In genomic region chr19:10163557-10163956, GRCh38 we compare ENCODE assay signal across 1 cellular context.
TF ChIP-seq lines count a peak whose summit lies in the region.

No MANE protein-coding gene starts in this region.

TF ChIP-seq in K562, 482 proteins besides CTCF, POLR2A, EP300 and RAD21:
- TF ChIP-seq POLR2AphosphoS5 (IDR thresholded peaks at IDR 0.05; ENCODE audit: control insufficient read depth, insufficient read depth, low read depth, low read length) (0 out of 2 replicates have a peak, but pooled peaks have one; percentile 34), ZBTB1 (CRISPR knock-in tag; IDR thresholded peaks at IDR 0.05; ENCODE audit: borderline replicate concordance, low read depth) (no peak), ZBTB40 (IDR thresholded peaks at IDR 0.05) (peak; percentile 79), ZBTB40 (CRISPR knock-in tag; IDR thresholded peaks at IDR 0.05) (peak; percentile 31; the same call in 1 of the 2 replicates), MAFF (IDR thresholded peaks at IDR 0.05; ENCODE audit: low read length) (no peak), ZSCAN32 (CRISPR knock-in tag; IDR thresholded peaks at IDR 0.05) (no peak)
